ENCODE assay signal across 8 cellular contexts in genomic region chr14:36647827-36648753, GRCh38. TPM values are rescaled to one million over a fixed set of nuclear protein-coding genes. Genes with fewer than 3 reads are reported as not detected.
DNase-seq lines count a peak whose midpoint lies in the region; ATAC-seq and TF ChIP-seq lines count a peak whose summit lies in the region.

No MANE protein-coding gene starts in this region.

- no peaks in the 10 kb centered on the region for H3K36me3 ChIP-seq in upper lobe of left lung

- DNase-seq in DMS 273 (lab: John Stamatoyannopoulos, UW; ENCODE audit: unreplicated experiment) (peak; percentile 86), NCI-H1105 treated with DMSO at 0.1 percent for 48 hours (lab: John Stamatoyannopoulos, UW) (peak; percentile 66), astrocyte of the hippocampus (ENCODE audit: low read depth, low spot score) (peak; percentile 71), kidney tubule cell (ENCODE audit: low spot score) (peak; percentile 38), upper lobe of left lung (peak in 1 of 2 donors; percentile 83)
- DNase-seq in stimulated activated naive CD4-positive, alpha-beta T cell treated with Interleukin-2 at 50 U/mL for 16 hours (lab: John Stamatoyannopoulos, UW) = no peak

- no peak for TF ChIP-seq EP300 in upper lobe of left lung (IDR thresholded peaks at IDR 0.05)

- H3K4me1 ChIP-seq in upper lobe of left lung = peaks cover 11 to 21% (median 18%) of the 10 kb centered on the region in 4 donors

- ATAC-seq in upper lobe of left lung (ENCODE audit: low FRiP score in 2 of 2) (peak; percentile 80 to 81), GM21515 (IDR thresholded peaks at IDR 0.05; ENCODE audit: unreplicated experiment) (no peak)
- no peak for ATAC-seq in activated CD4-positive, CD25-positive, alpha-beta regulatory T cell treated with anti-CD3 and anti-CD28 coated beads, Interleukin-2, amount 50 U/mL, for 24 hours

- no peaks in the 10 kb centered on the region for H3K9me3 ChIP-seq in upper lobe of left lung

- TF ChIP-seq POLR2A in upper lobe of left lung (IDR thresholded peaks at IDR 0.05) = no peak

- peak overlapping the region in 3 of 4 donors; percentile 28 to 43 (median 28) for H3K4me3 ChIP-seq in upper lobe of left lung

- peak in 4 of 6 experiments; percentile 26 to 57 (median 48) for TF ChIP-seq CTCF in upper lobe of left lung (IDR thresholded peaks at IDR 0.05)

- H3K27me3 ChIP-seq in upper lobe of left lung = peaks cover 0 to 43% (median 17%) of the 10 kb centered on the region in 4 donors

- WGBS in upper lobe of left lung, 2 donors = 6 to 7% methylated on average over 40 to 52 of the region's 62 CpGs

- H3K27ac ChIP-seq in upper lobe of left lung = no peak overlapping the region

RNA-seq across cellular contexts. Expression of gene PAX9, which starts 13.6 kb away (rescaled TPM):
- total RNA-seq in upper lobe of left lung = 10 to 100 TPM in 2 of 6 donors, 1 to 10 TPM in 3, under 1 TPM in 1; 0.83 to 12.7 (median 4.7) TPM

Comparison
In these comparisons a context has a peak if more than half of its experiments do, and no peak if none do; other contexts are left out.
1. ATAC-seq: peak in upper lobe of left lung (2 of 2); none in GM21515 (single experiment) and activated CD4-positive, CD25-positive, alpha-beta regulatory T cell treated with anti-CD3 and anti-CD28 coated beads, Interleukin-2, amount 50 U/mL, for 24 hours (0 of 2).